14 cellular contexts compared by ENCODE assay signal in genomic region chr22:42286205-42286604, GRCh38. TPM values are rescaled to one million over a fixed set of nuclear protein-coding genes. Genes with fewer than 3 reads are reported as not detected.
DNase-seq lines count a peak whose midpoint lies in the region; ATAC-seq and TF ChIP-seq lines count a peak whose summit lies in the region.
"Had no signal": no experiment of that assay in that cellular context is flagged by ENCODE, and none has a peak within 500 bp of the region (broad histone marks: within the 10 kb centered on the region; RNA-seq: fewer than 3 reads in every experiment).

No MANE protein-coding gene starts in this region.

- H3K4me1 ChIP-seq in MM.1S (ENCODE audit: low read length) (peaks cover 24% of the 10 kb centered on the region), neutrophil (ENCODE audit: control insufficient read depth in 1 of 2, insufficient read depth in 1 of 2, low read depth in 1 of 2, low read length in 1 of 2) (peaks cover 10 to 26% of the 10 kb centered on the region in 2 experiments), uterus (peaks cover 0 to 5% of the 10 kb centered on the region in 2 donors)

- no peaks in the 10 kb centered on the region for H3K9me3 ChIP-seq in MM.1S (replicated peaks; ENCODE audit: insufficient read depth, low read length)
- H3K9me3 ChIP-seq in neutrophil, result no peaks in the 10 kb centered on the region
- H3K9me3 ChIP-seq in uterus, result no peaks in the 10 kb centered on the region

- H3K4me1 Mint-ChIP-seq in activated CD4-positive, alpha-beta memory T cell treated with anti-CD3 and anti-CD28 coated beads, Interleukin-2, amount 10 ng/mL, durations not matched to agents 7 days and 5 days, result peaks cover 33% of the 10 kb centered on the region
- no peaks in the 10 kb centered on the region for H3K4me1 Mint-ChIP-seq in Calu3 (ENCODE audit: low read depth, unreplicated experiment)

- no TSS peak for BruUV-seq in Calu3 (replicated peaks; lab: Mats Ljungman, UMichigan)

- no peaks in the 10 kb centered on the region for H3K36me3 Mint-ChIP-seq in activated CD4-positive, alpha-beta memory T cell treated with anti-CD3 and anti-CD28 coated beads, Interleukin-2, amount 10 ng/mL, durations not matched to agents 7 days and 5 days (ENCODE audit: low read depth)
- no peaks in the 10 kb centered on the region for H3K36me3 Mint-ChIP-seq in Calu3 (ENCODE audit: insufficient read depth, unreplicated experiment)

- H3K9ac ChIP-seq in MM.1S (ENCODE audit: low read length), result no peak overlapping the region

- intact Hi-C loops in Calu3 (cut with micrococcal nuclease; ENCODE audit: unreplicated experiment) (no loop called here), uterus (cut with DNase I; ENCODE audit: low total_unique reads) (no loop called here)

- no peaks in the 10 kb centered on the region for H4K20me1 ChIP-seq in MM.1S (ENCODE audit: insufficient read depth, low read length)

- no peak for ATAC-seq in HG03025 (IDR thresholded peaks at IDR 0.05; ENCODE audit: low FRiP score, unreplicated experiment)
- ATAC-seq: left lobe of liver had no signal

- peaks cover 18% of the 10 kb centered on the region for H3K27me3 Mint-ChIP-seq in activated CD4-positive, alpha-beta memory T cell treated with anti-CD3 and anti-CD28 coated beads, Interleukin-2, amount 10 ng/mL, durations not matched to agents 7 days and 5 days
- H3K27me3 Mint-ChIP-seq in Calu3 (ENCODE audit: unreplicated experiment), result peaks cover 83% of the 10 kb centered on the region

- CTCF ChIA-PET in activated CD4-positive, alpha-beta memory T cell treated with anti-CD3 and anti-CD28 coated beads, Interleukin-2, amount 10 ng/mL, durations not matched to agents 7 days and 5 days (lab: Charles Lee), result interaction anchor here (0.9 to 1.7 kb wide), 2 partner anchors 15 to 84 kb away, joined by 3 to 4 read pairs; no protein-coding TSS in a partner anchor
- CTCF ChIA-PET in Calu3 (lab: Charles Lee), result no interaction called here

- no peaks in the 10 kb centered on the region for H3F3A ChIP-seq in MM.1S (ENCODE audit: insufficient read depth, low read length)

- no peaks in the 10 kb centered on the region for H3K9me3 Mint-ChIP-seq in activated CD4-positive, alpha-beta memory T cell treated with anti-CD3 and anti-CD28 coated beads, Interleukin-2, amount 10 ng/mL, durations not matched to agents 7 days and 5 days
- no peaks in the 10 kb centered on the region for H3K9me3 Mint-ChIP-seq in Calu3 (ENCODE audit: low read depth, unreplicated experiment)

- H3K4me3 ChIP-seq in MM.1S (ENCODE audit: low read length), result no peak overlapping the region
- no peak overlapping the region for H3K4me3 ChIP-seq in neutrophil (ENCODE audit: low read depth in 1 of 2, low read length in 1 of 2)
- no peak overlapping the region for H3K4me3 ChIP-seq in uterus

- no peaks in the 10 kb centered on the region for H3K9me2 ChIP-seq in MM.1S (replicated peaks; ENCODE audit: insufficient read depth, low read length)

- no peak overlapping the region for H2AFZ ChIP-seq in MM.1S (ENCODE audit: low read length)

- TF ChIP-seq CTCF in MM.1S (IDR thresholded peaks at IDR 0.05; ENCODE audit: low read length) (no peak), neutrophil (IDR thresholded peaks at IDR 0.05) (no peak), Calu3 (IDR thresholded peaks at IDR 0.05; ENCODE audit: unreplicated experiment) (no peak), uterus (IDR thresholded peaks at IDR 0.05) (no peak)

- H3K79me2 ChIP-seq in MM.1S (ENCODE audit: low read length), result no peaks in the 10 kb centered on the region

- no peak for TF ChIP-seq POLR2A in uterus (IDR thresholded peaks at IDR 0.05)

- no peak overlapping the region for H3K4me3 Mint-ChIP-seq in activated CD4-positive, alpha-beta memory T cell treated with anti-CD3 and anti-CD28 coated beads, Interleukin-2, amount 10 ng/mL, durations not matched to agents 7 days and 5 days
- H3K4me3 Mint-ChIP-seq in Calu3 (ENCODE audit: low read depth, unreplicated experiment), result no peak overlapping the region

- H3K27ac ChIP-seq in MM.1S (ENCODE audit: low read length), result no peak overlapping the region
- H3K27ac ChIP-seq in neutrophil, result peak overlapping the region; percentile 51
- H3K27ac ChIP-seq in uterus, result no peak overlapping the region

- H3K27me3 ChIP-seq in MM.1S (replicated peaks; ENCODE audit: insufficient read depth, low read length) (peaks cover 27% of the 10 kb centered on the region), neutrophil (peaks cover 63% of the 10 kb centered on the region), uterus (no peaks in the 10 kb centered on the region)

- peak; percentile 30 for DNase-seq in activated effector memory CD4-positive, alpha-beta T cell treated with Interleukin-2 at 50 U/mL for 16 hours
- DNase-seq in activated effector memory CD4-positive, alpha-beta T cell treated with anti-CD3 and anti-CD28 coated beads, Interleukin-2, amount 50 U/mL, for 16 hours, result no peak
- DNase-seq in MM.1S (peak; percentile 40), Calu3 (no peak), uterus (no peak)
- peak; percentile 59 for DNase-seq in activated CD4-positive, alpha-beta memory T cell treated with anti-CD3 and anti-CD28 coated beads, Interleukin-2, amount 10 ng/mL, durations not matched to agents 7 days and 5 days
- DNase-seq: dermis blood vessel endothelial cell, DMS153, hippocampal formation, NCI-H1436, NCI-H524 had no signal

- H3K27ac Mint-ChIP-seq in activated CD4-positive, alpha-beta memory T cell treated with anti-CD3 and anti-CD28 coated beads, Interleukin-2, amount 10 ng/mL, durations not matched to agents 7 days and 5 days, result peak overlapping the region; percentile 10
- no peak overlapping the region for H3K27ac Mint-ChIP-seq in Calu3 (ENCODE audit: unreplicated experiment)

- POLR2A ChIA-PET in activated CD4-positive, alpha-beta memory T cell treated with anti-CD3 and anti-CD28 coated beads, Interleukin-2, amount 10 ng/mL, durations not matched to agents 7 days and 5 days (lab: Charles Lee), result interaction anchor here (0.9 kb wide), 1 partner anchor 17 kb away, joined by 3 read pairs; no protein-coding TSS in a partner anchor

- peak overlapping the region; percentile 21; the same call in 1 of the 2 replicates for H3K4me2 ChIP-seq in MM.1S (ENCODE audit: low read depth, low read length)

- H3K36me3 ChIP-seq in MM.1S (replicated peaks; ENCODE audit: insufficient read depth, low read length) (no peaks in the 10 kb centered on the region), neutrophil (no peaks in the 10 kb centered on the region), uterus (no peaks in the 10 kb centered on the region)

RNA-seq across cellular contexts. Expression of gene TCF20, which starts 15.8 kb away (rescaled TPM):
- total RNA-seq in activated CD4-positive, alpha-beta memory T cell treated with anti-CD3 and anti-CD28 coated beads, Interleukin-2, amount 10 ng/mL, durations not matched to agents 7 days and 5 days, result 10 to 100 TPM; 73.2 to 77.3 TPM
- total RNA-seq in Calu3 (2022), result 87.2 and 96.0 TPM in 2 replicates
- total RNA-seq in uterus, result 10 to 100 TPM; 14.4 to 51.7 (median 27.3) TPM

Comparison
In these comparisons a context has a peak if more than half of its experiments do, and no peak if none do; other contexts are left out.
1. DNase-seq: peak in activated effector memory CD4-positive, alpha-beta T cell treated with Interleukin-2 at 50 U/mL for 16 hours (single experiment), MM.1S (single experiment) and activated CD4-positive, alpha-beta memory T cell treated with anti-CD3 and anti-CD28 coated beads, Interleukin-2, amount 10 ng/mL, durations not matched to agents 7 days and 5 days (single experiment); none in activated effector memory CD4-positive, alpha-beta T cell treated with anti-CD3 and anti-CD28 coated beads, Interleukin-2, amount 50 U/mL, for 16 hours (single experiment), Calu3 (single experiment) and uterus (0 of 2).